9 cellular contexts compared by ENCODE assay signal in the genomic region with DNA sequence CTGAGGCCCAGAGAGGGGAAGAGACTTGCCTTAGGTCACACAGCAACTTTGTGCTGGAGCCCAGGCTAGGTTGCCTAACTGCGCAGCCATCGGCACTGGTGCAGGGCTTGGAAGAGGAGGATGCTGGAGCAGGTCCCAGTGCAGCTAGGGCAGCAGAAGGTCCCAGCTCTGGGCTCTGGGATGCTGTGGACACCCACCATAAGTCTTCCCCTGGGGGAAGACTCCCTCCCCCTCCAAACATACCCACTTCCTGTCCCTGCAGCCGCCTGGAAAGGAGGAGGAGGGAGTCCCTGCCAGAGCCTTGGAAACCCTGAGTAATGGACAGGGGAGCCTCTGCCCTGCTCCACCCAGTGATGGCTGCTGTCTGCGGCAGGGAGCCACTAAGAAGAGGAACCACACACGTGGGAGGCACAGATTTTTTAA.
DNase-seq lines count a peak whose midpoint lies in the region; ATAC-seq, FAIRE-seq and TF ChIP-seq lines count a peak whose summit lies in the region.
"Had no signal": no experiment of that assay in that cellular context is flagged by ENCODE, and none has a peak within 500 bp of the region (broad histone marks: within the 10 kb centered on the region; RNA-seq: fewer than 3 reads in every experiment).

No MANE protein-coding gene starts in this region.

- no peak overlapping the region for H3K27ac Mint-ChIP-seq in nephron progenitor cell

- DNase-seq in DND-41, result peak; percentile 55
- DNase-seq in MV-4-11 (lab: John Stamatoyannopoulos, UW), result peak; percentile 50
- peak; percentile 26 to 47 for DNase-seq in cardiac fibroblast (ENCODE audit: low read depth in 2 of 2)
- DNase-seq in nephron progenitor cell, result no peak
- no peak for DNase-seq in D721Med (ENCODE audit: insufficient read length, low spot score)
- no peak for DNase-seq in HuH-7.5 (ENCODE audit: low spot score)

- H3K36me3 Mint-ChIP-seq in nephron progenitor cell (ENCODE audit: low read depth), result no peaks in the 10 kb centered on the region

- no peak for FAIRE-seq in D721Med (lab: Jason Lieb, UNC)
- FAIRE-seq: colon had no signal

- H3K36me3 ChIP-seq in DND-41 (ENCODE audit: insufficient read depth, low read length), result no peaks in the 10 kb centered on the region

- H3K27ac ChIP-seq in DND-41 (ENCODE audit: low read length), result no peak overlapping the region

- H3K27me3 Mint-ChIP-seq in nephron progenitor cell (ENCODE audit: low read depth, poor library complexity), result peaks cover 52% of the 10 kb centered on the region

- peaks cover 14% of the 10 kb centered on the region for H3K4me1 ChIP-seq in DND-41 (ENCODE audit: insufficient read depth, low read length)

- no peak overlapping the region for H3K4me3 ChIP-seq in DND-41 (ENCODE audit: low read depth in 1 of 2, low read length in 2 of 2)
- no peak overlapping the region for H3K4me3 ChIP-seq in cardiac fibroblast (replicated peaks in 1 of 2; ENCODE audit: low read depth in 2 of 2, low read length in 2 of 2)

- H3K4me3 Mint-ChIP-seq in nephron progenitor cell, result peak overlapping the region; percentile 71

- peak; percentile 71 for ATAC-seq in DND-41 (ENCODE audit: insufficient read depth, low read depth)
- ATAC-seq in GM19023 (IDR thresholded peaks at IDR 0.05; ENCODE audit: unreplicated experiment), result no peak
- no peak for ATAC-seq in HG03457 (IDR thresholded peaks at IDR 0.05; ENCODE audit: unreplicated experiment)

- H3K27me3 ChIP-seq in DND-41 (ENCODE audit: insufficient read depth, low read length, poor library complexity), result no peaks in the 10 kb centered on the region

- no peak overlapping the region for H3K4me2 ChIP-seq in DND-41 (ENCODE audit: insufficient read depth, low read length)

- H3K9me3 ChIP-seq in DND-41 (ENCODE audit: insufficient read depth, low read length, severe bottlenecking), result no peaks in the 10 kb centered on the region

- H3K9ac ChIP-seq in DND-41 (ENCODE audit: low read depth, low read length), result no peak overlapping the region

- no peak overlapping the region for H2AFZ ChIP-seq in DND-41 (ENCODE audit: low read depth, low read length)

- H3K9me3 Mint-ChIP-seq in nephron progenitor cell, result no peaks in the 10 kb centered on the region

- peaks cover 26% of the 10 kb centered on the region for H3K4me1 Mint-ChIP-seq in nephron progenitor cell

- H4K20me1 ChIP-seq in DND-41 (ENCODE audit: insufficient read depth, low read length), result no peaks in the 10 kb centered on the region

- no peak for TF ChIP-seq CTCF in DND-41 (IDR thresholded peaks at IDR 0.05; ENCODE audit: borderline replicate concordance, extremely low read depth, low read length, poor library complexity, severe bottlenecking)
- TF ChIP-seq CTCF in cardiac fibroblast (IDR thresholded peaks at IDR 0.05; ENCODE audit: low read depth, low read length), result no peak
- TF ChIP-seq CTCF in nephron progenitor cell (IDR thresholded peaks at IDR 0.05), result no peak
- no peak for TF ChIP-seq CTCF in D721Med (IDR thresholded peaks at IDR 0.05; ENCODE audit: insufficient read depth, missing control alignments)

- no peaks in the 10 kb centered on the region for H3K79me2 ChIP-seq in DND-41 (ENCODE audit: insufficient read depth, low read length)

Comparison
In these comparisons a context has a peak if more than half of its experiments do, and no peak if none do; other contexts are left out.
1. DNase-seq: peak in DND-41 (single experiment), MV-4-11 (single experiment) and cardiac fibroblast (2 of 2); none in nephron progenitor cell (single experiment), D721Med (single experiment) and HuH-7.5 (single experiment).